In genomic region chr19:1271528-1272422, GRCh38 we compare ENCODE assay signal across 1 cellular context.
TF ChIP-seq lines count a peak whose summit lies in the region.

No MANE protein-coding gene starts in this region.

TF ChIP-seq in WTC11, 78 proteins besides CTCF, POLR2A, EP300 and RAD21 (continued from another document):
- TF ChIP-seq, protein P1, sequence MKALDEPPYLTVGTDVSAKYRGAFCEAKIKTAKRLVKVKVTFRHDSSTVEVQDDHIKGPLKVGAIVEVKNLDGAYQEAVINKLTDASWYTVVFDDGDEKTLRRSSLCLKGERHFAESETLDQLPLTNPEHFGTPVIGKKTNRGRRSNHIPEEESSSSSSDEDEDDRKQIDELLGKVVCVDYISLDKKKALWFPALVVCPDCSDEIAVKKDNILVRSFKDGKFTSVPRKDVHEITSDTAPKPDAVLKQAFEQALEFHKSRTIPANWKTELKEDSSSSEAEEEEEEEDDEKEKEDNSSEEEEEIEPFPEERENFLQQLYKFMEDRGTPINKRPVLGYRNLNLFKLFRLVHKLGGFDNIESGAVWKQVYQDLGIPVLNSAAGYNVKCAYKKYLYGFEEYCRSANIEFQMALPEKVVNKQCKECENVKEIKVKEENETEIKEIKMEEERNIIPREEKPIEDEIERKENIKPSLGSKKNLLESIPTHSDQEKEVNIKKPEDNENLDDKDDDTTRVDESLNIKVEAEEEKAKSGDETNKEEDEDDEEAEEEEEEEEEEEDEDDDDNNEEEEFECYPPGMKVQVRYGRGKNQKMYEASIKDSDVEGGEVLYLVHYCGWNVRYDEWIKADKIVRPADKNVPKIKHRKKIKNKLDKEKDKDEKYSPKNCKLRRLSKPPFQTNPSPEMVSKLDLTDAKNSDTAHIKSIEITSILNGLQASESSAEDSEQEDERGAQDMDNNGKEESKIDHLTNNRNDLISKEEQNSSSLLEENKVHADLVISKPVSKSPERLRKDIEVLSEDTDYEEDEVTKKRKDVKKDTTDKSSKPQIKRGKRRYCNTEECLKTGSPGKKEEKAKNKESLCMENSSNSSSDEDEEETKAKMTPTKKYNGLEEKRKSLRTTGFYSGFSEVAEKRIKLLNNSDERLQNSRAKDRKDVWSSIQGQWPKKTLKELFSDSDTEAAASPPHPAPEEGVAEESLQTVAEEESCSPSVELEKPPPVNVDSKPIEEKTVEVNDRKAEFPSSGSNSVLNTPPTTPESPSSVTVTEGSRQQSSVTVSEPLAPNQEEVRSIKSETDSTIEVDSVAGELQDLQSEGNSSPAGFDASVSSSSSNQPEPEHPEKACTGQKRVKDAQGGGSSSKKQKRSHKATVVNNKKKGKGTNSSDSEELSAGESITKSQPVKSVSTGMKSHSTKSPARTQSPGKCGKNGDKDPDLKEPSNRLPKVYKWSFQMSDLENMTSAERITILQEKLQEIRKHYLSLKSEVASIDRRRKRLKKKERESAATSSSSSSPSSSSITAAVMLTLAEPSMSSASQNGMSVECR (CRISPR knock-in tag; IDR thresholded peaks at IDR 0.05; ENCODE audit: borderline replicate concordance) = no peak
- TF ChIP-seq TEAD1 (CRISPR knock-in tag; IDR thresholded peaks at IDR 0.05) = no peak
- no peak for TF ChIP-seq HMGXB4 (CRISPR knock-in tag; IDR thresholded peaks at IDR 0.05)
